ENCODE assay signal across 17 cellular contexts in genomic region chr9:80507611-80508010, GRCh38.
"Had no signal": no experiment of that assay in that cellular context is flagged by ENCODE, and none has a peak within 500 bp of the region (broad histone marks: within the 10 kb centered on the region; RNA-seq: fewer than 3 reads in every experiment).

No MANE protein-coding gene starts in this region.

- DNase-seq: colonic mucosa; dermis blood vessel endothelial cell; foreskin keratinocyte; heart left ventricle; hippocampal formation; left colon; left ventricle myocardium superior; mesendoderm; naive B cell; nephron progenitor cell; posterior cingulate gyrus; sigmoid colon; stimulated activated CD4-positive, alpha-beta T cell treated with anti-CD3 and anti-CD28 coated beads, Interleukin-2, amount 100 ng/mL, for 24 hours; stimulated activated CD4-positive, alpha-beta T cell treated with anti-CD3 and anti-CD28 coated beads, Interleukin-4, amount 100 ng/mL, for 4 hours; stimulated activated naive B cell treated with anti-CD40 and anti-IgM and Interleukin-4, amounts not matched to agents 10 μg/mL and 1 μg/mL and 100 μg/mL, for 72 hours; stomach; transverse colon had no signal
